In the genomic region with DNA sequence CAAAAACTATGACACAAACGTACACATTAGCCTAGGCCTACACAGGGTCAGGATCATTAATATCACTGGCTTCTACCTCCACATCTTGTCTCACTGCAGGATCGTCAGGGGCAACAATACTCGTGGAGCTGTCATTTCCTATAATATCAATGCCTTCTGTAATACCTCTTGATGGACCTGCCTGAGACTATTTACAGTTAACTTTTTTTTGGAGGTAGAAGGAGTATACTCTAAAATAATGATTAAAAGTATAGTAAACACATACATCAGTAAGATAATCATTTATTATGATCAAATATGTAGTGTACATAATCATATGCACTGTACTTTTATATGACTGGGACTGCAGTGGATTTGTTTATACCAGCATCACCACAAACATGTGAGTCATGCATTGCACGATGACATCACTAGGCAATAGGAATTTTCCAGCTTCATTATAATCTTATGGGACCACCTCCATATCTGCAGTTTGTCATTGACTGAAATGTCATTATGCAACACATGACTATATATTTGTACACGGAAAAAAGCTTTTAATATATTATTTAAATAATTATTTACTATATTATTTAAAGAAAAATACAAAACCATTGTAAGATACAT, we compare ENCODE assay signal across 2 cellular contexts.
TF ChIP-seq lines count a peak whose summit lies in the region.

No MANE protein-coding gene starts in this region.

TF ChIP-seq in IMR-90, 13 proteins besides CTCF, POLR2A, EP300 and RAD21:
- TF ChIP-seq CHD1 (IDR thresholded peaks at IDR 0.05; ENCODE audit: low read depth, low read length): no peak
- TF ChIP-seq CEBPB (IDR thresholded peaks at IDR 0.05; ENCODE audit: low read depth, low read length): peak; percentile 55; the same call in 1 of the 2 replicates
- TF ChIP-seq FOS (IDR thresholded peaks at IDR 0.05; ENCODE audit: low read depth, low read length): peak; percentile 89

TF ChIP-seq in K562, 482 proteins besides CTCF, POLR2A, EP300 and RAD21:
- TF ChIP-seq, protein P1, sequence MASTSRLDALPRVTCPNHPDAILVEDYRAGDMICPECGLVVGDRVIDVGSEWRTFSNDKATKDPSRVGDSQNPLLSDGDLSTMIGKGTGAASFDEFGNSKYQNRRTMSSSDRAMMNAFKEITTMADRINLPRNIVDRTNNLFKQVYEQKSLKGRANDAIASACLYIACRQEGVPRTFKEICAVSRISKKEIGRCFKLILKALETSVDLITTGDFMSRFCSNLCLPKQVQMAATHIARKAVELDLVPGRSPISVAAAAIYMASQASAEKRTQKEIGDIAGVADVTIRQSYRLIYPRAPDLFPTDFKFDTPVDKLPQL (IDR thresholded peaks at IDR 0.05; ENCODE audit: extremely low read depth, insufficient read length): no peak
- TF ChIP-seq, protein P2, sequence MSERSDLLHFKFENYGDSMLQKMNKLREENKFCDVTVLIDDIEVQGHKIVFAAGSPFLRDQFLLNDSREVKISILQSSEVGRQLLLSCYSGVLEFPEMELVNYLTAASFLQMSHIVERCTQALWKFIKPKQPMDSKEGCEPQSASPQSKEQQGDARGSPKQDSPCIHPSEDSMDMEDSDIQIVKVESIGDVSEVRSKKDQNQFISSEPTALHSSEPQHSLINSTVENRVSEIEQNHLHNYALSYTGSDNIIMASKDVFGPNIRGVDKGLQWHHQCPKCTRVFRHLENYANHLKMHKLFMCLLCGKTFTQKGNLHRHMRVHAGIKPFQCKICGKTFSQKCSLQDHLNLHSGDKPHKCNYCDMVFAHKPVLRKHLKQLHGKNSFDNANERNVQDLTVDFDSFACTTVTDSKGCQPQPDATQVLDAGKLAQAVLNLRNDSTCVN (CRISPR knock-in tag; IDR thresholded peaks at IDR 0.05): no peak
- TF ChIP-seq PHTF2 (CRISPR knock-in tag; IDR thresholded peaks at IDR 0.05) (no peak), SRSF3 (IDR thresholded peaks at IDR 0.05; ENCODE audit: insufficient read depth, low read length) (no peak), ZBED1 (IDR thresholded peaks at IDR 0.05) (no peak), CHD4 (IDR thresholded peaks at IDR 0.05; ENCODE audit: insufficient read depth, insufficient replicate concordance, low read depth, low read length, poor library complexity, severe bottlenecking) (no peak), ZNF121 (CRISPR knock-in tag; conservative IDR thresholded peaks at IDR 0.05) (no peak), PHF8 (IDR thresholded peaks at IDR 0.05; ENCODE audit: borderline replicate concordance, low read length) (no peak), SREBF1 (IDR thresholded peaks at IDR 0.05; ENCODE audit: borderline replicate concordance, low read depth, low read length) (no peak), FOXJ2 (tag; IDR thresholded peaks at IDR 0.05) (0 out of 2 replicates have a peak, but pooled peaks have one; percentile 38), ATF7 (IDR thresholded peaks at IDR 0.05) (peak; percentile 74), SNIP1 (IDR thresholded peaks at IDR 0.05; ENCODE audit: low read depth) (no peak), MCM3 (IDR thresholded peaks at IDR 0.05) (no peak), ZNF699 (CRISPR knock-in tag; IDR thresholded peaks at IDR 0.05; ENCODE audit: insufficient replicate concordance) (no peak), KLF16 (IDR thresholded peaks at IDR 0.05) (no peak), ZNF282 (CRISPR knock-in tag; IDR thresholded peaks at IDR 0.05) (no peak), PML (IDR thresholded peaks at IDR 0.05; ENCODE audit: low read length) (no peak), NFXL1 (CRISPR knock-in tag; IDR thresholded peaks at IDR 0.05) (no peak), ZBTB8A (IDR thresholded peaks at IDR 0.05; ENCODE audit: partially characterized antibody) (no peak), BRD4 (IDR thresholded peaks at IDR 0.05) (no peak), ZNF274 (IDR thresholded peaks at IDR 0.05; ENCODE audit: borderline replicate concordance, low read depth, low read length) (no peak), TRIM24 (IDR thresholded peaks at IDR 0.05) (peak in 1 of 2 experiments; percentile 56; a peak in 1 of 4 replicates), RUNX1 (IDR thresholded peaks at IDR 0.05; ENCODE audit: low read depth) (no peak), SIRT6 (IDR thresholded peaks at IDR 0.05; ENCODE audit: low read depth, low read length) (no peak), JUN (IDR thresholded peaks at IDR 0.05; ENCODE audit: borderline replicate concordance, low read depth, low read length) (peak; percentile 34; the same call in 1 of the 2 replicates), JUN (CRISPR knock-in tag; IDR thresholded peaks at IDR 0.05; ENCODE audit: borderline replicate concordance) (no peak), ARID1B (IDR thresholded peaks at IDR 0.05) (0 out of 2 replicates have a peak, but pooled peaks have one; percentile 17), FIP1L1 (IDR thresholded peaks at IDR 0.05; ENCODE audit: low read depth, low read length, poor library complexity, severe bottlenecking) (no peak), FOSL1 (tag; conservative IDR thresholded peaks at IDR 0.05) (peak; percentile 67), NFYB (IDR thresholded peaks at IDR 0.05; ENCODE audit: extremely low read depth, insufficient read length) (no peak), GABPA (tag; conservative IDR thresholded peaks at IDR 0.05; ENCODE audit: low read depth) (no peak), ZNF212 (CRISPR knock-in tag; IDR thresholded peaks at IDR 0.05) (no peak), NFIX (CRISPR knock-in tag; IDR thresholded peaks at IDR 0.05; ENCODE audit: low read depth) (no peak), ZFX (CRISPR knock-in tag; IDR thresholded peaks at IDR 0.05) (no peak), ZFP36 (IDR thresholded peaks at IDR 0.05; ENCODE audit: low read depth, low read length, partially characterized antibody) (no peak), CEBPG (CRISPR knock-in tag; IDR thresholded peaks at IDR 0.05) (no peak), CEBPG (tag; conservative IDR thresholded peaks at IDR 0.05 in 1 of 2, IDR thresholded peaks at IDR 0.05 in 1 of 2) (peak in 1 of 2 experiments; percentile 74; a peak in 2 of 4 replicates), JUND (IDR thresholded peaks at IDR 0.05; ENCODE audit: borderline replicate concordance, low read depth, low read length) (peak; percentile 72), JUND (tag; IDR thresholded peaks at IDR 0.05; ENCODE audit: borderline replicate concordance, low read depth, low read length) (peak; percentile 68; the same call in 1 of the 3 replicates), WHSC1 (IDR thresholded peaks at IDR 0.05; ENCODE audit: low read length) (no peak), TAF9B (IDR thresholded peaks at IDR 0.05; ENCODE audit: partially characterized antibody) (no peak)
- TF ChIP-seq, protein P3, sequence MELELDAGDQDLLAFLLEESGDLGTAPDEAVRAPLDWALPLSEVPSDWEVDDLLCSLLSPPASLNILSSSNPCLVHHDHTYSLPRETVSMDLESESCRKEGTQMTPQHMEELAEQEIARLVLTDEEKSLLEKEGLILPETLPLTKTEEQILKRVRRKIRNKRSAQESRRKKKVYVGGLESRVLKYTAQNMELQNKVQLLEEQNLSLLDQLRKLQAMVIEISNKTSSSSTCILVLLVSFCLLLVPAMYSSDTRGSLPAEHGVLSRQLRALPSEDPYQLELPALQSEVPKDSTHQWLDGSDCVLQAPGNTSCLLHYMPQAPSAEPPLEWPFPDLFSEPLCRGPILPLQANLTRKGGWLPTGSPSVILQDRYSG (tag; conservative IDR thresholded peaks at IDR 0.05; ENCODE audit: low read depth): no peak
- TF ChIP-seq, protein P4, sequence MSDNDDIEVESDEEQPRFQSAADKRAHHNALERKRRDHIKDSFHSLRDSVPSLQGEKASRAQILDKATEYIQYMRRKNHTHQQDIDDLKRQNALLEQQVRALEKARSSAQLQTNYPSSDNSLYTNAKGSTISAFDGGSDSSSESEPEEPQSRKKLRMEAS (CRISPR knock-in tag; IDR thresholded peaks at IDR 0.05): no peak
- TF ChIP-seq, protein P5, sequence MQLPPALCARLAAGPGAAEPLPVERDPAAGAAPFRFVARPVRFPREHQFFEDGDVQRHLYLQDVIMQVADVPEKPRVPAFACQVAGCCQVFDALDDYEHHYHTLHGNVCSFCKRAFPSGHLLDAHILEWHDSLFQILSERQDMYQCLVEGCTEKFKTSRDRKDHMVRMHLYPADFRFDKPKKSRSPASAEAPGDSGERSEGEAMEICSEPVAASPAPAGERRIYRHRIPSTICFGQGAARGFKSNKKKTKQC (CRISPR knock-in tag; IDR thresholded peaks at IDR 0.05): no peak
- TF ChIP-seq, protein P6, sequence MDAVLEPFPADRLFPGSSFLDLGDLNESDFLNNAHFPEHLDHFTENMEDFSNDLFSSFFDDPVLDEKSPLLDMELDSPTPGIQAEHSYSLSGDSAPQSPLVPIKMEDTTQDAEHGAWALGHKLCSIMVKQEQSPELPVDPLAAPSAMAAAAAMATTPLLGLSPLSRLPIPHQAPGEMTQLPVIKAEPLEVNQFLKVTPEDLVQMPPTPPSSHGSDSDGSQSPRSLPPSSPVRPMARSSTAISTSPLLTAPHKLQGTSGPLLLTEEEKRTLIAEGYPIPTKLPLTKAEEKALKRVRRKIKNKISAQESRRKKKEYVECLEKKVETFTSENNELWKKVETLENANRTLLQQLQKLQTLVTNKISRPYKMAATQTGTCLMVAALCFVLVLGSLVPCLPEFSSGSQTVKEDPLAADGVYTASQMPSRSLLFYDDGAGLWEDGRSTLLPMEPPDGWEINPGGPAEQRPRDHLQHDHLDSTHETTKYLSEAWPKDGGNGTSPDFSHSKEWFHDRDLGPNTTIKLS (IDR thresholded peaks at IDR 0.05; ENCODE audit: borderline replicate concordance, low read depth): no peak
- TF ChIP-seq, protein P7, sequence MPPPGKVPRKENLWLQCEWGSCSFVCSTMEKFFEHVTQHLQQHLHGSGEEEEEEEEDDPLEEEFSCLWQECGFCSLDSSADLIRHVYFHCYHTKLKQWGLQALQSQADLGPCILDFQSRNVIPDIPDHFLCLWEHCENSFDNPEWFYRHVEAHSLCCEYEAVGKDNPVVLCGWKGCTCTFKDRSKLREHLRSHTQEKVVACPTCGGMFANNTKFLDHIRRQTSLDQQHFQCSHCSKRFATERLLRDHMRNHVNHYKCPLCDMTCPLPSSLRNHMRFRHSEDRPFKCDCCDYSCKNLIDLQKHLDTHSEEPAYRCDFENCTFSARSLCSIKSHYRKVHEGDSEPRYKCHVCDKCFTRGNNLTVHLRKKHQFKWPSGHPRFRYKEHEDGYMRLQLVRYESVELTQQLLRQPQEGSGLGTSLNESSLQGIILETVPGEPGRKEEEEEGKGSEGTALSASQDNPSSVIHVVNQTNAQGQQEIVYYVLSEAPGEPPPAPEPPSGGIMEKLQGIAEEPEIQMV (tag; conservative IDR thresholded peaks at IDR 0.05; ENCODE audit: low read depth): no peak
- TF ChIP-seq, protein P8, sequence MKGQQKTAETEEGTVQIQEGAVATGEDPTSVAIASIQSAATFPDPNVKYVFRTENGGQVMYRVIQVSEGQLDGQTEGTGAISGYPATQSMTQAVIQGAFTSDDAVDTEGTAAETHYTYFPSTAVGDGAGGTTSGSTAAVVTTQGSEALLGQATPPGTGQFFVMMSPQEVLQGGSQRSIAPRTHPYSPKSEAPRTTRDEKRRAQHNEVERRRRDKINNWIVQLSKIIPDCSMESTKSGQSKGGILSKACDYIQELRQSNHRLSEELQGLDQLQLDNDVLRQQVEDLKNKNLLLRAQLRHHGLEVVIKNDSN (CRISPR knock-in tag; IDR thresholded peaks at IDR 0.05): no peak
- TF ChIP-seq, protein P9, sequence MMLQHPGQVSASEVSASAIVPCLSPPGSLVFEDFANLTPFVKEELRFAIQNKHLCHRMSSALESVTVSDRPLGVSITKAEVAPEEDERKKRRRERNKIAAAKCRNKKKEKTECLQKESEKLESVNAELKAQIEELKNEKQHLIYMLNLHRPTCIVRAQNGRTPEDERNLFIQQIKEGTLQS (IDR thresholded peaks at IDR 0.05): peak; percentile 95
- TF ChIP-seq, protein P9 (CRISPR knock-in tag; conservative IDR thresholded peaks at IDR 0.05): no peak
- TF ChIP-seq, protein P10, sequence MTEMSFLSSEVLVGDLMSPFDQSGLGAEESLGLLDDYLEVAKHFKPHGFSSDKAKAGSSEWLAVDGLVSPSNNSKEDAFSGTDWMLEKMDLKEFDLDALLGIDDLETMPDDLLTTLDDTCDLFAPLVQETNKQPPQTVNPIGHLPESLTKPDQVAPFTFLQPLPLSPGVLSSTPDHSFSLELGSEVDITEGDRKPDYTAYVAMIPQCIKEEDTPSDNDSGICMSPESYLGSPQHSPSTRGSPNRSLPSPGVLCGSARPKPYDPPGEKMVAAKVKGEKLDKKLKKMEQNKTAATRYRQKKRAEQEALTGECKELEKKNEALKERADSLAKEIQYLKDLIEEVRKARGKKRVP (CRISPR knock-in tag; IDR thresholded peaks at IDR 0.05): no peak
- TF ChIP-seq, protein P11, sequence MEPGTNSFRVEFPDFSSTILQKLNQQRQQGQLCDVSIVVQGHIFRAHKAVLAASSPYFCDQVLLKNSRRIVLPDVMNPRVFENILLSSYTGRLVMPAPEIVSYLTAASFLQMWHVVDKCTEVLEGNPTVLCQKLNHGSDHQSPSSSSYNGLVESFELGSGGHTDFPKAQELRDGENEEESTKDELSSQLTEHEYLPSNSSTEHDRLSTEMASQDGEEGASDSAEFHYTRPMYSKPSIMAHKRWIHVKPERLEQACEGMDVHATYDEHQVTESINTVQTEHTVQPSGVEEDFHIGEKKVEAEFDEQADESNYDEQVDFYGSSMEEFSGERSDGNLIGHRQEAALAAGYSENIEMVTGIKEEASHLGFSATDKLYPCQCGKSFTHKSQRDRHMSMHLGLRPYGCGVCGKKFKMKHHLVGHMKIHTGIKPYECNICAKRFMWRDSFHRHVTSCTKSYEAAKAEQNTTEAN (CRISPR knock-in tag; IDR thresholded peaks at IDR 0.05): no peak
- TF ChIP-seq, protein P12, sequence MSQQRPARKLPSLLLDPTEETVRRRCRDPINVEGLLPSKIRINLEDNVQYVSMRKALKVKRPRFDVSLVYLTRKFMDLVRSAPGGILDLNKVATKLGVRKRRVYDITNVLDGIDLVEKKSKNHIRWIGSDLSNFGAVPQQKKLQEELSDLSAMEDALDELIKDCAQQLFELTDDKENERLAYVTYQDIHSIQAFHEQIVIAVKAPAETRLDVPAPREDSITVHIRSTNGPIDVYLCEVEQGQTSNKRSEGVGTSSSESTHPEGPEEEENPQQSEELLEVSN (IDR thresholded peaks at IDR 0.05; ENCODE audit: borderline replicate concordance in 1 of 2, extremely low read depth in 1 of 2, insufficient read depth in 1 of 2, insufficient read length in 1 of 2, low read depth in 1 of 2, low read length in 1 of 2, poor library complexity in 1 of 2, severe bottlenecking in 1 of 2): no peak
TF ChIP-seq in K562: peak in this region for 9.
